In the genomic region with DNA sequence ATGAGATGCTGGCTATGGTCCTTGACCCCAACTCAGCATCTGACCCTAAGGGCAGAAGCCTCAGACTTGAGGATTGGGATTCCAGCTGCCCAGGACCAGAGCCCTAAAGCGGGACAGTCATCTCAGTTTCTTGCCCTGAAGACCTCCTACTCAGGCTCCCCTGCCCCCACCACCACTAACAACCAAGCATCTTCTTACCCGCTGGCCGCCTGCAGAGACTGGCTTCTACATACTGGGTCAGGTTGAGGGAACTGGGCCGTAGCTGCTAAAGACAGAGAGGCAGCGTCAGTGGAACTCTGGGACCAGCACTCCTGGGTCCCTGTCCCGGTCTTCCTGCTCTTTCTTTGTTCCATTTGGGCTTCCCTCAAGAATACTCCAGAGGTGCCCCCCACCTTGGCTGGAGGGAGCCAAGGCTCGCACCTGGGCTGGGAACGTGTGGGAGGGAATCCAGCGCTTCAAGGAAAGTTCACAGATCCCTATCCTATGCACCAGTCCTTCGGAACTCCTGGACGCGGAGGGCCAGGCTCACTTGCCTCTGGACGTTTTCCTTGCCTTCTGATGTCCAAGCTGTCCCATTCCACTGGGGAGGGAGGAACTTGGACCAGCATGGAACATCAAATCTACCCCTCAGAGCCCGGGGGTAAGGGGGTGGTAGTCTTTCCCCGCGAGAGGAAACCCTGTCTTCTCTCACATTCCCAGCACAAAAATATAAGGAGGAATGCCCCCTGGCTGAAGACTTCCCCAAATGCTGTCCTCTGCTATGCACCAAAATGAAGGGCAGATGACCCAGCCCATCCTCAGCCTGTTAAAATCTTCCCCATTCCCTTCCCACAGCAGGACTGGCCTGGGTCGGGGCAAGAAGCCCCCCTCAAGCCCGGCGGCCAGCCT, we compare ENCODE assay signal across 1 cellular context.
TF ChIP-seq lines count a peak whose summit lies in the region.

No MANE protein-coding gene starts in this region.

TF ChIP-seq in GM23338, 12 proteins besides CTCF, POLR2A, EP300 and RAD21 (continued from another document):
- TF ChIP-seq, protein P1, sequence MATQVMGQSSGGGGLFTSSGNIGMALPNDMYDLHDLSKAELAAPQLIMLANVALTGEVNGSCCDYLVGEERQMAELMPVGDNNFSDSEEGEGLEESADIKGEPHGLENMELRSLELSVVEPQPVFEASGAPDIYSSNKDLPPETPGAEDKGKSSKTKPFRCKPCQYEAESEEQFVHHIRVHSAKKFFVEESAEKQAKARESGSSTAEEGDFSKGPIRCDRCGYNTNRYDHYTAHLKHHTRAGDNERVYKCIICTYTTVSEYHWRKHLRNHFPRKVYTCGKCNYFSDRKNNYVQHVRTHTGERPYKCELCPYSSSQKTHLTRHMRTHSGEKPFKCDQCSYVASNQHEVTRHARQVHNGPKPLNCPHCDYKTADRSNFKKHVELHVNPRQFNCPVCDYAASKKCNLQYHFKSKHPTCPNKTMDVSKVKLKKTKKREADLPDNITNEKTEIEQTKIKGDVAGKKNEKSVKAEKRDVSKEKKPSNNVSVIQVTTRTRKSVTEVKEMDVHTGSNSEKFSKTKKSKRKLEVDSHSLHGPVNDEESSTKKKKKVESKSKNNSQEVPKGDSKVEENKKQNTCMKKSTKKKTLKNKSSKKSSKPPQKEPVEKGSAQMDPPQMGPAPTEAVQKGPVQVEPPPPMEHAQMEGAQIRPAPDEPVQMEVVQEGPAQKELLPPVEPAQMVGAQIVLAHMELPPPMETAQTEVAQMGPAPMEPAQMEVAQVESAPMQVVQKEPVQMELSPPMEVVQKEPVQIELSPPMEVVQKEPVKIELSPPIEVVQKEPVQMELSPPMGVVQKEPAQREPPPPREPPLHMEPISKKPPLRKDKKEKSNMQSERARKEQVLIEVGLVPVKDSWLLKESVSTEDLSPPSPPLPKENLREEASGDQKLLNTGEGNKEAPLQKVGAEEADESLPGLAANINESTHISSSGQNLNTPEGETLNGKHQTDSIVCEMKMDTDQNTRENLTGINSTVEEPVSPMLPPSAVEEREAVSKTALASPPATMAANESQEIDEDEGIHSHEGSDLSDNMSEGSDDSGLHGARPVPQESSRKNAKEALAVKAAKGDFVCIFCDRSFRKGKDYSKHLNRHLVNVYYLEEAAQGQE (IDR thresholded peaks at IDR 0.05; ENCODE audit: unreplicated experiment): no peak
- TF ChIP-seq, protein P2, sequence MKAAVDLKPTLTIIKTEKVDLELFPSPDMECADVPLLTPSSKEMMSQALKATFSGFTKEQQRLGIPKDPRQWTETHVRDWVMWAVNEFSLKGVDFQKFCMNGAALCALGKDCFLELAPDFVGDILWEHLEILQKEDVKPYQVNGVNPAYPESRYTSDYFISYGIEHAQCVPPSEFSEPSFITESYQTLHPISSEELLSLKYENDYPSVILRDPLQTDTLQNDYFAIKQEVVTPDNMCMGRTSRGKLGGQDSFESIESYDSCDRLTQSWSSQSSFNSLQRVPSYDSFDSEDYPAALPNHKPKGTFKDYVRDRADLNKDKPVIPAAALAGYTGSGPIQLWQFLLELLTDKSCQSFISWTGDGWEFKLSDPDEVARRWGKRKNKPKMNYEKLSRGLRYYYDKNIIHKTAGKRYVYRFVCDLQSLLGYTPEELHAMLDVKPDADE (IDR thresholded peaks at IDR 0.05): no peak
- TF ChIP-seq STAT1 (IDR thresholded peaks at IDR 0.05; ENCODE audit: unreplicated experiment) (no peak), ZNF114 (CRISPR knock-in tag; IDR thresholded peaks at IDR 0.05) (no peak), EZH2phosphoT487 (IDR thresholded peaks at IDR 0.05; ENCODE audit: unreplicated experiment) (no peak), ZNF331 (CRISPR knock-in tag; IDR thresholded peaks at IDR 0.05; ENCODE audit: low read depth) (no peak)
